16 cellular contexts compared by ENCODE assay signal in the genomic region with DNA sequence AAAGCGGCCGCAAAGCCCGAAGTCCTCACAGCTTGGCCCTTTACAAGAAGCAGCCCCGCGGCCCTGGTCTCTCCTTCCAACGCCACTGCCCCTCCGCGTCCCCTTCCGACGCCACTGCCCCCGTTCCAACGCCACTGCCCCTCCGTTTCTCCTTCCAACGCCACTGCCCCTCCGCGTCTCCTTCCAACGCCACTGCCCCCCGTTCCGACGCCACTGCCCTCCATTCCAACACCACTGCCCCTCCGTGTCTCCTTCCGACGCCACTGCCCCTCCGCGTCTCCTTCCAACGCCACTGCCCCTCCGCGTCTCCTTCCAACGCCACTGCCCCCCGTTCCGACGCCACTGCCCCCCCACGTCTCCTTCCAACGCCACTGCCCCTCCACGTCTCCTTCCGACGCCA. TPM values are rescaled to one million over a fixed set of nuclear protein-coding genes. Genes with fewer than 3 reads are reported as not detected.
"Had no signal": no experiment of that assay in that cellular context is flagged by ENCODE, and none has a peak within 500 bp of the region (broad histone marks: within the 10 kb centered on the region; RNA-seq: fewer than 3 reads in every experiment).

No MANE protein-coding gene starts in this region.

- DNase-seq: activated effector memory CD4-positive, alpha-beta T cell treated with Interleukin-2 at 50 U/mL for 16 hours; islet precursor cell; mammary epithelial cell; nephron progenitor cell; stimulated activated CD4-positive, alpha-beta T cell treated with anti-CD3 and anti-CD28 coated beads, Interleukin-2, amount 100 ng/mL, for 48 hours; trophoblast cell had no signal

- H3K4me1 ChIP-seq: breast epithelium, right atrium auricular region had no signal

- H3K27ac ChIP-seq: epithelial cell of prostate, VCaP had no signal

- H3K27me3 ChIP-seq: breast epithelium, right atrium auricular region had no signal

- ATAC-seq: mucosa of descending colon, SK-N-SH treated with all-trans-retinoic acid at 6 μM for 48 hours had no signal

- H3K9me3 ChIP-seq: breast epithelium, mucosa of descending colon, right atrium auricular region had no signal

- H3K27ac Mint-ChIP-seq: activated naive CD4-positive, alpha-beta T cell treated with anti-CD3 and anti-CD28 coated beads, Interleukin-2, amount 50 U/mL, for 72 hours; dendritic cell treated with granulocyte-macrophage colony-stimulating factor and Interleukin-4, amounts not matched to agents 40 ng/mL and 50 ng/mL, for 4 days; nephron progenitor cell; progenitor cell of endocrine pancreas had no signal

- H3K4me3 Mint-ChIP-seq: nephron progenitor cell had no signal

- H3K36me3 Mint-ChIP-seq: stimulated activated memory B cell treated with anti-CD40 and anti-IgM and Interleukin-4, amounts not matched to agents 10 μg/mL and 1 μg/mL and 100 μg/mL, for 72 hours had no signal

- H3K4me3 ChIP-seq: mucosa of descending colon had no signal

- H3K36me3 ChIP-seq: breast epithelium, right atrium auricular region had no signal

RNA-seq across cellular contexts. Expression of a gene that starts 53.3 kb away (rescaled TPM):
- polyA plus RNA-seq: mammary epithelial cell had no signal
